Comparison of ENCODE assay signal across 17 cellular contexts in the genomic region with DNA sequence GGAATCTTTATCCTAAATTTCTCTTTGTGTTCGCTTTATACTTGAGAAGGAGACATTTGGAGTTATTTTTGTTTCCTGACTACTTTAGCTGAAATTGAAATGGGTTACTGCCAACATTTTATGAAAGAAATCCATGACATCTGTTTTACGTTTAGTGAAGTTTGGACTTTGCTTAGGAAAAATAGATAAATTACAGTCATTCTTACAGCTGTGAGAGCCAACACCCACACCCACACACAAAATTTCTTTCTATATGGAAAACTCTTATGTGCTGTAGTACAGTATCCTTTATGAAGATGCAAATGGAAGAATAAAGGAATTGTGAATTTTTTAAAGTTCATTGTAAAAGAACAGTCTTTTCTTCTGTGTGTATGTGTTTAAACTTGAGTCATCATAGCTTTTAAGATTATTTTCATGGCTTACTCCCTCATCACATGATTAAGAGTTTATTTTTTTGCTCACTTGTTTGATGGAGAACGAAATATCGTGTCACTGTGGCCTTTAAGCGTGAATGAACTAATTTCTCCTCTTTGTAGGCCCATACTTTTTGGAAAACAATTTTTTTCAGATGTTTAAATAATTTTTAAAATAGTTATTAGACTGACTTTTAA. TPM values are rescaled to one million over a fixed set of nuclear protein-coding genes. Genes with fewer than 3 reads are reported as not detected.
DNase-seq lines count a peak whose midpoint lies in the region; ATAC-seq, FAIRE-seq and TF ChIP-seq lines count a peak whose summit lies in the region.
"Had no signal": no experiment of that assay in that cellular context is flagged by ENCODE, and none has a peak within 500 bp of the region (broad histone marks: within the 10 kb centered on the region; RNA-seq: fewer than 3 reads in every experiment).

No MANE protein-coding gene starts in this region.

- 9 to 18% methylated on average over 5 of the region's 5 CpGs for WGBS in gastroesophageal sphincter (ENCODE audit: low coverage in 1 of 2), 2 donors
- 78% methylated on average over 5 of the region's 5 CpGs for whole genome bisulfite sequencing in pancreas, 2 donors

- TF ChIP-seq EP300 in gastroesophageal sphincter (IDR thresholded peaks at IDR 0.05) = no peak

- H3K36me3 Mint-ChIP-seq in MCF 10A (ENCODE audit: insufficient read depth, unreplicated experiment) = peaks cover 5% of the 10 kb centered on the region

- H3K4me3 ChIP-seq in breast epithelium (no peak overlapping the region), gastroesophageal sphincter (no peak overlapping the region), pancreas (no peak overlapping the region)
- H3K4me3 ChIP-seq: K562 had no signal

- H3K27me3 ChIP-seq in breast epithelium (no peaks in the 10 kb centered on the region), gastroesophageal sphincter (no peaks in the 10 kb centered on the region), pancreas (no peaks in the 10 kb centered on the region)

- TF ChIP-seq POLR2A in breast epithelium (IDR thresholded peaks at IDR 0.05) = no peak
- no peak for TF ChIP-seq POLR2A in gastroesophageal sphincter (IDR thresholded peaks at IDR 0.05)

- H3K4me1 Mint-ChIP-seq in MCF 10A (ENCODE audit: insufficient read depth, unreplicated experiment) = no peaks in the 10 kb centered on the region

- no TSS peak for BruUV-seq in MCF 10A (replicated peaks; lab: Mats Ljungman, UMichigan)

- H3K36me3 ChIP-seq in breast epithelium (no peaks in the 10 kb centered on the region), gastroesophageal sphincter (no peaks in the 10 kb centered on the region), pancreas (no peaks in the 10 kb centered on the region)

- TF ChIP-seq CTCF in breast epithelium (IDR thresholded peaks at IDR 0.05) = no peak
- TF ChIP-seq CTCF in MCF 10A (IDR thresholded peaks at IDR 0.05; ENCODE audit: unreplicated experiment) = no peak
- no peak for TF ChIP-seq CTCF in gastroesophageal sphincter (IDR thresholded peaks at IDR 0.05)
- TF ChIP-seq CTCF in pancreas (IDR thresholded peaks at IDR 0.05) = no peak

- H3K4me1 ChIP-seq in breast epithelium (no peaks in the 10 kb centered on the region), gastroesophageal sphincter (peaks cover 6 to 20% (median 12%) of the 10 kb centered on the region in 3 donors), pancreas (no peaks in the 10 kb centered on the region)

- DNase-seq in breast epithelium (ENCODE audit: low spot score in 2 of 2) = no peak
- no peak for DNase-seq in MCF 10A (ENCODE audit: unreplicated experiment)
- no peak for DNase-seq in pancreas
- no peak for DNase-seq in NCI-H2227 (lab: John Stamatoyannopoulos, UW; ENCODE audit: unreplicated experiment)
- DNase-seq in effector CD4-positive, alpha-beta T cell = no peak
- DNase-seq: activated CD4-positive, CD25-positive, alpha-beta regulatory T cell treated with anti-CD3 and anti-CD28 coated beads, Interleukin-2, amount 50 U/mL, for 72 hours; DMS53; hypothalamus; naive B cell; NCI-H1694 treated with DMSO at 0.1 percent for 48 hours had no signal

- H3K4me3 Mint-ChIP-seq in MCF 10A (ENCODE audit: unreplicated experiment) = no peak overlapping the region
- H3K4me3 Mint-ChIP-seq: naive B cell had no signal

- H3K9me3 ChIP-seq in breast epithelium (peaks cover 6% of the 10 kb centered on the region in 2 donors), gastroesophageal sphincter (peaks cover 0 to 7% (median 0%) of the 10 kb centered on the region in 3 donors), pancreas (no peaks in the 10 kb centered on the region)

- FAIRE-seq in pancreas (lab: Jason Lieb, UNC) = peak; percentile 56
- FAIRE-seq: GM12892, K562 had no signal

- intact Hi-C loops in breast epithelium (cut with DNase I; ENCODE audit: low total_unique reads) (no loop called here), MCF 10A (cut with micrococcal nuclease) (no loop called here), pancreas (cut with DNase I) (no loop called here)

- H3K9me3 Mint-ChIP-seq in MCF 10A (ENCODE audit: unreplicated experiment) = peaks cover 14% of the 10 kb centered on the region

- H3K27me3 Mint-ChIP-seq in MCF 10A (ENCODE audit: insufficient read depth, unreplicated experiment) = no peaks in the 10 kb centered on the region
- H3K27me3 Mint-ChIP-seq: naive B cell had no signal

- POLR2A ChIA-PET in MCF 10A (lab: Yijun Ruan, JAX) = interaction anchor here (1.2 kb wide), 1 partner anchor 22 kb away, joined by 3 read pairs; no protein-coding TSS in a partner anchor

- H3K27ac Mint-ChIP-seq in MCF 10A (ENCODE audit: low read depth, unreplicated experiment) = no peak overlapping the region
- H3K27ac Mint-ChIP-seq: activated T-helper 2 cell treated with anti-CD3 and anti-CD28 coated beads, Interferon-gamma antibody, Interleukin-2, Interleukin-4, amounts not matched to agents 10 μg/mL and 5 μg/mL and 100 μg/mL, durations not matched to agents 14 hours and 24 hours and 36 hours had no signal

- H3K27ac ChIP-seq in breast epithelium = peak overlapping the region; percentile 67 to 78
- peak overlapping the region; percentile 59 to 81 (median 77) for H3K27ac ChIP-seq in gastroesophageal sphincter
- peak overlapping the region in 1 of 4 donors; percentile 4 for H3K27ac ChIP-seq in pancreas
- H3K27ac ChIP-seq: 22Rv1 had no signal

- ATAC-seq in gastroesophageal sphincter (peak; percentile 57), pancreas (no peak), GM21619 (IDR thresholded peaks at IDR 0.05; ENCODE audit: unreplicated experiment) (no peak), GM19463 (IDR thresholded peaks at IDR 0.05; ENCODE audit: unreplicated experiment) (no peak)
- ATAC-seq: K562 had no signal

- CTCF ChIA-PET in MCF 10A (lab: Yijun Ruan, JAX) = interaction anchor here (0.5 to 1.1 kb wide), 4 partner anchors 20 to 285 kb away, joined by 3 to 4 read pairs (median 3); no protein-coding TSS in a partner anchor

RNA-seq across cellular contexts. Expression of a gene that starts 24.5 kb away (rescaled TPM):
- 1 to 10 TPM; 3.9 to 6.1 (median 4.5) TPM for total RNA-seq in breast epithelium
- total RNA-seq in MCF 10A (2022) = 1.5 and 4.2 TPM in 2 replicates
- 1 to 10 TPM; 2.9 to 8.3 (median 4.9) TPM for total RNA-seq in gastroesophageal sphincter
- 1 to 10 TPM; 1.0 to 2.7 (median 2.3) TPM for total RNA-seq in pancreas
- polyA plus RNA-seq in pancreas = 1 to 10 TPM in 1 of 2 donors, under 1 TPM in 1; 0.46 to 1.1 TPM

RNA-seq across cellular contexts. Expression of a gene that starts 25.1 kb away (rescaled TPM):
- total RNA-seq in breast epithelium = 10 to 100 TPM; 31.2 to 66.6 (median 49.8) TPM
- total RNA-seq in MCF 10A (2022) = 38.7 and 41.8 TPM in 2 replicates
- total RNA-seq in gastroesophageal sphincter = 10 to 100 TPM; 15.6 to 42.2 (median 24.4) TPM
- total RNA-seq in pancreas = 10 to 100 TPM in 5 of 6 donors, 1 to 10 TPM in 1; 9.7 to 20.0 (median 13.3) TPM
- polyA plus RNA-seq in pancreas = 10 to 100 TPM; 15.5 to 20.6 TPM

RNA-seq across cellular contexts. Expression of a gene that starts 54.1 kb away (rescaled TPM):
- total RNA-seq in breast epithelium = 10 to 100 TPM; 14.1 to 92.5 (median 17.7) TPM
- not detected in 2 replicates for total RNA-seq in MCF 10A (2022)
- 100 to 1,000 TPM in 1 of 4 donors, 10 to 100 TPM in 3; 12.9 to 101 (median 30.2) TPM for total RNA-seq in gastroesophageal sphincter
- total RNA-seq in pancreas = 1 to 10 TPM in 3 of 6 donors, under 1 TPM in 3; 0.28 to 5.8 (median 2.3) TPM
- 1 to 10 TPM; 1.3 to 1.4 TPM for polyA plus RNA-seq in pancreas
- total RNA-seq: activated T-helper 2 cell treated with anti-CD3 and anti-CD28 coated beads, Interferon-gamma antibody, Interleukin-2, Interleukin-4, amounts not matched to agents 10 μg/mL and 5 μg/mL and 100 μg/mL, durations not matched to agents 14 hours and 24 hours and 36 hours had no signal

RNA-seq across cellular contexts. Expression of a gene that starts 56.7 kb away (rescaled TPM):
- total RNA-seq in breast epithelium = 100 to 1,000 TPM in 2 of 3 donors, 10 to 100 TPM in 1; 56.5 to 111 (median 111) TPM
- total RNA-seq in MCF 10A (2022) = 390 and 403 TPM in 2 replicates
- 10 to 100 TPM; 56.6 to 78.8 (median 75.0) TPM for total RNA-seq in gastroesophageal sphincter
- 10 to 100 TPM; 25.9 to 89.3 (median 42.2) TPM for total RNA-seq in pancreas
- polyA plus RNA-seq in pancreas = 10 to 100 TPM; 16.8 to 30.9 TPM
